Comparison of ENCODE assay signal across 18 cellular contexts in the genomic region with DNA sequence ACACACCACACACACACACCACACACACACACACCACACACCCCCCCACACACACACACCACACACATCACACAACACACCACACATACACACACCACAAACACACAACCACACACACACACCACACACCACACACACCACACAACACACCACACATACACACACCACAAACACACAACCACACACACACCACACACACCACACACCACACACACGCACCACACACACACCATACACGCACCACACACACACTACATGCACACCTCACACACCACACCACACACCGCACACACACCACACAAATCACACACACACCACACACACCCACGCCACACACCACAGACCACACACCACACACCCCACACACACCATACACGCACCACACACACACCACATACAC.
DNase-seq lines count a peak whose midpoint lies in the region; ATAC-seq, FAIRE-seq and TF ChIP-seq lines count a peak whose summit lies in the region.
"Had no signal": no experiment of that assay in that cellular context is flagged by ENCODE, and none has a peak within 500 bp of the region (broad histone marks: within the 10 kb centered on the region; RNA-seq: fewer than 3 reads in every experiment).

No MANE protein-coding gene starts in this region.

- no peaks in the 10 kb centered on the region for H3K4me1 Mint-ChIP-seq in activated CD8-positive, alpha-beta memory T cell treated with anti-CD3 and anti-CD28 coated beads, Interleukin-2, amount 10 ng/mL, durations not matched to agents 7 days and 5 days
- H3K4me1 Mint-ChIP-seq in nephron progenitor cell: no peaks in the 10 kb centered on the region
- H3K4me1 Mint-ChIP-seq: activated naive CD4-positive, alpha-beta T cell treated with anti-CD3 and anti-CD28 coated beads, Interleukin-2, amount 50 U/mL, for 24 hours had no signal

- H3K36me3 Mint-ChIP-seq in activated CD8-positive, alpha-beta memory T cell treated with anti-CD3 and anti-CD28 coated beads, Interleukin-2, amount 10 ng/mL, durations not matched to agents 7 days and 5 days: no peaks in the 10 kb centered on the region
- H3K36me3 Mint-ChIP-seq in nephron progenitor cell (ENCODE audit: low read depth): peaks cover 17% of the 10 kb centered on the region
- H3K36me3 Mint-ChIP-seq: activated naive CD4-positive, alpha-beta T cell treated with anti-CD3 and anti-CD28 coated beads, Interleukin-2, amount 50 U/mL, for 24 hours had no signal

- POLR2A ChIA-PET in HepG2 (lab: Yijun Ruan, JAX): no interaction called here

- TF ChIP-seq CTCF in HepG2 (CRISPR knock-in tag; IDR thresholded peaks at IDR 0.05) (no peak), upper lobe of right lung (IDR thresholded peaks at IDR 0.05) (no peak), nephron progenitor cell (IDR thresholded peaks at IDR 0.05) (no peak)

- no peak overlapping the region for H3K4me2 ChIP-seq in HepG2 (ENCODE audit: low read depth, low read length)
- H3K4me2 ChIP-seq: A549 had no signal

- DNase-seq in activated CD8-positive, alpha-beta memory T cell treated with anti-CD3 and anti-CD28 coated beads, Interleukin-2, amount 10 ng/mL, durations not matched to agents 7 days and 5 days: no peak
- DNase-seq in activated CD8-positive, alpha-beta memory T cell treated with anti-CD3 and anti-CD28 coated beads for 24 hours: no peak
- DNase-seq in amniotic epithelial cell (ENCODE audit: low read depth) (peak; percentile 14), HepG2 (ENCODE audit: low spot score) (no peak), upper lobe of right lung (no peak), Ammon's horn (ENCODE audit: low spot score) (no peak), nephron progenitor cell (no peak), GM19239 (ENCODE audit: insufficient read length, low spot score) (no peak)
- DNase-seq: activated T-cell treated with anti-CD3 and anti-CD28 coated beads, Interleukin-2, amount 50 U/mL, for 24 hours; left ventricle myocardium inferior; NCI-H1930; stimulated activated CD4-positive, alpha-beta T cell treated with anti-CD3 and anti-CD28 coated beads, Interleukin-4, amount 100 ng/mL, for 4 hours had no signal

- H2AFZ ChIP-seq in HepG2 (ENCODE audit: low read length): no peak overlapping the region
- H2AFZ ChIP-seq: GM23248 had no signal

- H3K27me3 ChIP-seq in HepG2 (ENCODE audit: control insufficient read depth in 1 of 2, insufficient read depth in 2 of 2, low read length in 2 of 2): no peaks in the 10 kb centered on the region
- no peaks in the 10 kb centered on the region for H3K27me3 ChIP-seq in upper lobe of right lung
- H3K27me3 ChIP-seq: breast epithelium, suprapubic skin had no signal

- no peak for TF ChIP-seq POLR2A in HepG2 (IDR thresholded peaks at IDR 0.05; ENCODE audit: insufficient read depth in 1 of 2, low read depth in 2 of 2, low read length in 2 of 2)

- H3K4me1 ChIP-seq in HepG2 (ENCODE audit: insufficient read depth, low read length) (peaks cover 24% of the 10 kb centered on the region), upper lobe of right lung (no peaks in the 10 kb centered on the region)
- H3K4me1 ChIP-seq: A549, breast epithelium, suprapubic skin had no signal

- TF ChIP-seq RAD21 in HepG2 (CRISPR knock-in tag; IDR thresholded peaks at IDR 0.05): no peak

- H3K79me2 ChIP-seq in HepG2 (ENCODE audit: insufficient read depth, low read length): no peaks in the 10 kb centered on the region

- in situ Hi-C loops in HepG2 (cut with HindIII; ENCODE audit: extremely low pct_ligation_motif_present, low pct_unique_long_range_greater_than_20kb): no loop called here

- CTCF ChIA-PET in activated CD8-positive, alpha-beta memory T cell treated with anti-CD3 and anti-CD28 coated beads, Interleukin-2, amount 10 ng/mL, durations not matched to agents 7 days and 5 days (lab: Charles Lee): interaction anchor here (1.6 kb wide), 1 partner anchor 189 kb away, joined by 7 read pairs; no protein-coding TSS in a partner anchor
- CTCF ChIA-PET in HepG2 (lab: Yijun Ruan, JAX; ENCODE audit: low intra/inter-chr PET ratio, low total read pairs): no interaction called here

- peak overlapping the region; percentile 76 for H3K27ac Mint-ChIP-seq in activated CD8-positive, alpha-beta memory T cell treated with anti-CD3 and anti-CD28 coated beads, Interleukin-2, amount 10 ng/mL, durations not matched to agents 7 days and 5 days
- H3K27ac Mint-ChIP-seq in nephron progenitor cell: no peak overlapping the region

- no peak for TF ChIP-seq EP300 in HepG2 (IDR thresholded peaks at IDR 0.05; ENCODE audit: low read depth in 2 of 2, low read length in 2 of 2)
- TF ChIP-seq EP300 in HepG2 (CRISPR knock-in tag; IDR thresholded peaks at IDR 0.05; ENCODE audit: borderline replicate concordance): no peak

- H3K4me3 Mint-ChIP-seq in activated CD8-positive, alpha-beta memory T cell treated with anti-CD3 and anti-CD28 coated beads, Interleukin-2, amount 10 ng/mL, durations not matched to agents 7 days and 5 days: no peak overlapping the region
- H3K4me3 Mint-ChIP-seq in nephron progenitor cell: no peak overlapping the region
- H3K4me3 Mint-ChIP-seq: activated naive CD4-positive, alpha-beta T cell treated with anti-CD3 and anti-CD28 coated beads, Interleukin-2, amount 50 U/mL, for 24 hours; activated T-cell treated with anti-CD3 and anti-CD28 coated beads, Interleukin-2, amount 50 U/mL, for 24 hours had no signal

- ATAC-seq in activated CD8-positive, alpha-beta memory T cell treated with anti-CD3 and anti-CD28 coated beads, Interleukin-2, amount 10 ng/mL, durations not matched to agents 7 days and 5 days: no peak
- no peak; the same call in 2 of the 3 replicates for ATAC-seq in HepG2
- peak; percentile 10 for ATAC-seq in upper lobe of right lung

- H3K36me3 ChIP-seq in HepG2 (replicated peaks in 1 of 2; ENCODE audit: control insufficient read depth in 1 of 2, insufficient read depth in 2 of 2, low read length in 2 of 2) (peaks cover 4 to 5% of the 10 kb centered on the region in 2 experiments; a peak in 4 of 5 replicates), upper lobe of right lung (no peaks in the 10 kb centered on the region)
- H3K36me3 ChIP-seq: breast epithelium had no signal

- 72% methylated on average over 5 of the region's 5 CpGs for WGBS in HepG2 (ENCODE audit: low lambda C conversion rate)

- H3K27ac ChIP-seq in HepG2 (ENCODE audit: extremely low read length, insufficient read depth, low read length) (no peak overlapping the region), upper lobe of right lung (no peak overlapping the region)
- H3K27ac ChIP-seq: A549, GM23248, left ventricle myocardium inferior, RWPE1, suprapubic skin had no signal

- H3K9me3 ChIP-seq in HepG2 (ENCODE audit: low read length): no peaks in the 10 kb centered on the region
- H3K9me3 ChIP-seq in upper lobe of right lung: no peaks in the 10 kb centered on the region
- H3K9me3 ChIP-seq: A549, breast epithelium, left ventricle myocardium inferior, suprapubic skin had no signal

- intact Hi-C loops in HepG2 (cut with micrococcal nuclease; ENCODE audit: unreplicated experiment): no loop called here
- intact Hi-C loops in upper lobe of right lung (cut with DNase I): no loop called here

- no peaks in the 10 kb centered on the region for H4K20me1 ChIP-seq in HepG2 (ENCODE audit: insufficient read depth, low read length)

- H3K27me3 Mint-ChIP-seq in activated CD8-positive, alpha-beta memory T cell treated with anti-CD3 and anti-CD28 coated beads, Interleukin-2, amount 10 ng/mL, durations not matched to agents 7 days and 5 days: no peaks in the 10 kb centered on the region
- peaks cover 2% of the 10 kb centered on the region for H3K27me3 Mint-ChIP-seq in nephron progenitor cell (ENCODE audit: low read depth, poor library complexity)
- H3K27me3 Mint-ChIP-seq: activated naive CD4-positive, alpha-beta T cell treated with anti-CD3 and anti-CD28 coated beads, Interleukin-2, amount 50 U/mL, for 24 hours; activated T-cell treated with anti-CD3 and anti-CD28 coated beads, Interleukin-2, amount 50 U/mL, for 24 hours had no signal

- H3K4me3 ChIP-seq in HepG2 (replicated peaks in 1 of 3; ENCODE audit: insufficient read depth in 1 of 3, low read depth in 2 of 3, low read length in 3 of 3): no peak overlapping the region
- no peak overlapping the region for H3K4me3 ChIP-seq in upper lobe of right lung
- H3K4me3 ChIP-seq: A549, breast epithelium, GM23248, left ventricle myocardium inferior, suprapubic skin had no signal

- H3K9ac ChIP-seq in HepG2 (ENCODE audit: insufficient read depth, low read depth, low read length): no peak overlapping the region
- H3K9ac ChIP-seq: GM23248 had no signal

- BruUV-seq in HepG2 (replicated peaks; lab: Mats Ljungman, UMichigan): no TSS peak

- FAIRE-seq in HepG2 (lab: Jason Lieb, UNC): peak; percentile 84
- FAIRE-seq in GM19239 (lab: Jason Lieb, UNC): no peak
- FAIRE-seq: A549 had no signal

- H3K9me3 Mint-ChIP-seq in activated CD8-positive, alpha-beta memory T cell treated with anti-CD3 and anti-CD28 coated beads, Interleukin-2, amount 10 ng/mL, durations not matched to agents 7 days and 5 days (ENCODE audit: low read depth): peaks cover 5% of the 10 kb centered on the region
- no peaks in the 10 kb centered on the region for H3K9me3 Mint-ChIP-seq in nephron progenitor cell
- H3K9me3 Mint-ChIP-seq: activated naive CD4-positive, alpha-beta T cell treated with anti-CD3 and anti-CD28 coated beads, Interleukin-2, amount 50 U/mL, for 24 hours; activated T-cell treated with anti-CD3 and anti-CD28 coated beads, Interleukin-2, amount 50 U/mL, for 24 hours had no signal

TF ChIP-seq in HepG2, 621 proteins besides CTCF, POLR2A, EP300 and RAD21 (continues in another document):
- TF ChIP-seq SSRP1 (CRISPR knock-in tag; IDR thresholded peaks at IDR 0.05): no peak
- 0 out of 2 replicates have a peak, but pooled peaks have one; percentile 35 for TF ChIP-seq HDAC6 (IDR thresholded peaks at IDR 0.05; ENCODE audit: low read depth, low read length)
- TF ChIP-seq ZFYVE20 (CRISPR knock-in tag; IDR thresholded peaks at IDR 0.05; ENCODE audit: borderline replicate concordance, low read depth): 0 out of 2 replicates have a peak, but pooled peaks have one; percentile 34
- no peak for TF ChIP-seq TRIM24 (CRISPR knock-in tag; IDR thresholded peaks at IDR 0.05)
- TF ChIP-seq HNRNPL (IDR thresholded peaks at IDR 0.05; ENCODE audit: low read depth, low read length): peak; percentile 84; the same call in 1 of the 2 replicates
